8 cellular contexts compared by ENCODE assay signal in the genomic region with DNA sequence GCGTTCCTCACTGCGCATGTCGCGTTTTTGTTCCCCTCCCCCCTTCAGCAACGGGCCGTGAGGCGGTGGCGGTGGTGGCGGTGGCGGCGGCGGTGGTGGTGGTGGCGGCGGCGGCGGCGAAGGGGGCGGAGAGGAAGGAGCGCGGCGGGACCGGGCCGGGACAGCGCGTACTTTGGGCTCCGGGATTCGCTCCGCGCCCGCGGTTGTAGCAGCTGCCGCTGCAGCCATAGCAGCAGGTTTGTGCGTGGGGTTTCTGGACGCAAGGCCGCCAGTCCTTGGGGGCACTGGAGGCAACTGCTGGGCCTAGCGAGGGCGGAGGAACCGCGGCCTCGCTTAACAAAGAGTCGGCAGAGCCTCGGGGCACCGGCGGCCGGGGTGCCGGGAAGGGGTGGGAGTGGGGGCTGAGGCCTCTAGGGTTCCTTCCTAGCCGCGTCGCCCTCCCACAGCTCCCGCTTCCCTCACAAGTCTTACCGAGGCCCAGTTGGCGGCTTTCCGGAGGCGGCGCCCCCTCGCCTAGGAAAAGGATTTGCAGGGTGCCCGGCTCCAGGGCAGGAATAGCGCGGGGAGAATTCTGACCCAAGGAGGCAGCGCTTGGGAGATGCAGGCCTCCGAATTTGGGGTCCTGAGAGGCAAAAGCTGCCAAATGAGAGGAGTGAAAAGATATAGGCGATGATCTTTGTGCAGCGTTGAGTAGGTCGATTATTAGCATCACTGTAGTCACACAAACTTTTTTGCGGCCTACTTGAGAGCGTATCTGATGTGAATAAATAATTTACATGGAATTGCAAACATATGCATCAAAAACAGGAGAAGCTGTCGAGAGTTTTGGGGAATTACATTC.
A peak's percentile ranks its signal among the peaks of the same experiment; 100 is the strongest.
DNase-seq lines count a peak whose midpoint lies in the region; ATAC-seq and TF ChIP-seq lines count a peak whose summit lies in the region.

A gene with protein sequence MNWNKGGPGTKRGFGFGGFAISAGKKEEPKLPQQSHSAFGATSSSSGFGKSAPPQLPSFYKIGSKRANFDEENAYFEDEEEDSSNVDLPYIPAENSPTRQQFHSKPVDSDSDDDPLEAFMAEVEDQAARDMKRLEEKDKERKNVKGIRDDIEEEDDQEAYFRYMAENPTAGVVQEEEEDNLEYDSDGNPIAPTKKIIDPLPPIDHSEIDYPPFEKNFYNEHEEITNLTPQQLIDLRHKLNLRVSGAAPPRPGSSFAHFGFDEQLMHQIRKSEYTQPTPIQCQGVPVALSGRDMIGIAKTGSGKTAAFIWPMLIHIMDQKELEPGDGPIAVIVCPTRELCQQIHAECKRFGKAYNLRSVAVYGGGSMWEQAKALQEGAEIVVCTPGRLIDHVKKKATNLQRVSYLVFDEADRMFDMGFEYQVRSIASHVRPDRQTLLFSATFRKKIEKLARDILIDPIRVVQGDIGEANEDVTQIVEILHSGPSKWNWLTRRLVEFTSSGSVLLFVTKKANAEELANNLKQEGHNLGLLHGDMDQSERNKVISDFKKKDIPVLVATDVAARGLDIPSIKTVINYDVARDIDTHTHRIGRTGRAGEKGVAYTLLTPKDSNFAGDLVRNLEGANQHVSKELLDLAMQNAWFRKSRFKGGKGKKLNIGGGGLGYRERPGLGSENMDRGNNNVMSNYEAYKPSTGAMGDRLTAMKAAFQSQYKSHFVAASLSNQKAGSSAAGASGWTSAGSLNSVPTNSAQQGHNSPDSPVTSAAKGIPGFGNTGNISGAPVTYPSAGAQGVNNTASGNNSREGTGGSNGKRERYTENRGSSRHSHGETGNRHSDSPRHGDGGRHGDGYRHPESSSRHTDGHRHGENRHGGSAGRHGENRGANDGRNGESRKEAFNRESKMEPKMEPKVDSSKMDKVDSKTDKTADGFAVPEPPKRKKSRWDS (plus strand): TSS at position 30 of the 841 bp plus-strand sequence. CDS start 12,880 bp downstream, outside the sequence.

- peak within 1 kb of the TSS; percentile 99 for H3K4me3 ChIP-seq in NB4 (ENCODE audit: low read depth, low read length)

- H3K4me1 Mint-ChIP-seq in memory B cell: peaks cover 36% of the 10 kb centered on the region
- peaks cover 61% of the 10 kb centered on the region for H3K4me1 Mint-ChIP-seq in stimulated activated memory B cell treated with anti-CD40 and anti-IgM and Interleukin-4, amounts not matched to agents 10 μg/mL and 1 μg/mL and 100 μg/mL, for 72 hours

- H3K27me3 Mint-ChIP-seq in memory B cell: no peaks in the 10 kb centered on the region
- no peaks in the 10 kb centered on the region for H3K27me3 Mint-ChIP-seq in stimulated activated memory B cell treated with anti-CD40 and anti-IgM and Interleukin-4, amounts not matched to agents 10 μg/mL and 1 μg/mL and 100 μg/mL, for 72 hours

- DNase-seq in COR-L47 (lab: John Stamatoyannopoulos, UW): peak; percentile 59
- DNase-seq in NB4 (ENCODE audit: low read depth): no peak
- peak; percentile 90 for DNase-seq in activated CD4-positive, CD25-positive, alpha-beta regulatory T cell treated with anti-CD3 and anti-CD28 coated beads, Interleukin-2, amount 50 U/mL, for 72 hours
- peak; percentile 85 for DNase-seq in effector CD4-positive, alpha-beta T cell
- no peak for DNase-seq in memory B cell (ENCODE audit: low spot score in 2 of 2)
- no peak for DNase-seq in stimulated activated naive CD4-positive, alpha-beta T cell treated with Interleukin-2 at 50 U/mL for 16 hours (lab: John Stamatoyannopoulos, UW)

- H3K4me3 Mint-ChIP-seq in memory B cell: peak within 1 kb of the TSS; percentile 93
- H3K4me3 Mint-ChIP-seq in stimulated activated memory B cell treated with anti-CD40 and anti-IgM and Interleukin-4, amounts not matched to agents 10 μg/mL and 1 μg/mL and 100 μg/mL, for 72 hours: peak within 1 kb of the TSS; percentile 93

- peaks cover 7% of the 10 kb centered on the region for H3K36me3 Mint-ChIP-seq in memory B cell
- H3K36me3 Mint-ChIP-seq in stimulated activated memory B cell treated with anti-CD40 and anti-IgM and Interleukin-4, amounts not matched to agents 10 μg/mL and 1 μg/mL and 100 μg/mL, for 72 hours: peaks cover 38% of the 10 kb centered on the region

- TF ChIP-seq CTCF in NB4 (IDR thresholded peaks at IDR 0.05; ENCODE audit: low read depth, low read length): no peak

- TF ChIP-seq POLR2A in NB4 (IDR thresholded peaks at IDR 0.05; ENCODE audit: extremely low read depth, insufficient read length): no peak

- no peaks in the 10 kb centered on the region for H3K9me3 Mint-ChIP-seq in memory B cell
- no peaks in the 10 kb centered on the region for H3K9me3 Mint-ChIP-seq in stimulated activated memory B cell treated with anti-CD40 and anti-IgM and Interleukin-4, amounts not matched to agents 10 μg/mL and 1 μg/mL and 100 μg/mL, for 72 hours

- H3K27ac Mint-ChIP-seq in memory B cell: peak within 1 kb of the TSS; percentile 98
- H3K27ac Mint-ChIP-seq in stimulated activated memory B cell treated with anti-CD40 and anti-IgM and Interleukin-4, amounts not matched to agents 10 μg/mL and 1 μg/mL and 100 μg/mL, for 72 hours: peak within 1 kb of the TSS; percentile 88

- ATAC-seq in GM21529 (IDR thresholded peaks at IDR 0.05; ENCODE audit: unreplicated experiment) (peak; percentile 4), memory B cell (ENCODE audit: low read depth) (peak; percentile 5)
- peak; percentile 17 for ATAC-seq in stimulated activated memory B cell treated with anti-CD40 and anti-IgM and Interleukin-4, amounts not matched to agents 10 μg/mL and 1 μg/mL and 100 μg/mL, for 72 hours

Comparison
In these comparisons a context has a peak if more than half of its experiments do, and no peak if none do; other contexts are left out.
1. DNase-seq: peak in COR-L47 (single experiment), activated CD4-positive, CD25-positive, alpha-beta regulatory T cell treated with anti-CD3 and anti-CD28 coated beads, Interleukin-2, amount 50 U/mL, for 72 hours (single experiment) and effector CD4-positive, alpha-beta T cell (single experiment); none in NB4 (single experiment), memory B cell (0 of 2) and stimulated activated naive CD4-positive, alpha-beta T cell treated with Interleukin-2 at 50 U/mL for 16 hours (single experiment).
2. Peak in every context shown above with its lines, with median percentiles within 50 percentile points of each other: ATAC-seq.